ENCODE assay signal across 12 cellular contexts in the genomic region with DNA sequence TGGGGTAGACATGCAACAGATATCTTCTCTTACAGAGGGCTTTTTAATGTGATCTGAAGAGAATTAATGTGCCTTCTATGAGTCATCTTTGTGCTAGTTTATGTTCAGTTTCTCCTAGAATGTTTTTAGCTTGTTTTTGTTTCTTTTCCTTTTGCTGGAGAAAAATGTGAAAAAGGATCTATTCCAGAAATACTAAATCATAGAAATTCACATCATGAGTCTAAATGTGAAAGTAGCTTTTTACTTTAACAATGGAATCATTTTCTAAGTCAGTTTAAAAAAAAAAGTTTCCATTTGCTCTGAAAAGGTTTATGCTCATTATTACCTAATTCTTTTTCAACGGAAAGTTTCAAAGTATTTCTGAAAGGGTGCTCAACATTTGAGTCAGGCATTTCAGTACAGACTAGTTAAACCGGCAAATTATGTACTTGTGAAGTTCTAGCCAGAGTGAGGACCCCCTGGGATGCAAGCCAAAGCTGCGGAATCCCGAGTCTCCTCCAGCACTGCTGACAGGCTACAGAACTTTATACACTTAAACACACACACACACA.
DNase-seq lines count a peak whose midpoint lies in the region; ATAC-seq and TF ChIP-seq lines count a peak whose summit lies in the region.
"Had no signal": no experiment of that assay in that cellular context is flagged by ENCODE, and none has a peak within 500 bp of the region (broad histone marks: within the 10 kb centered on the region; RNA-seq: fewer than 3 reads in every experiment).

No MANE protein-coding gene starts in this region.

- H3K4me3 ChIP-seq in cardiac muscle cell = no peak overlapping the region
- H3K4me3 ChIP-seq in vagina = no peak overlapping the region
- H3K4me3 ChIP-seq: ascending aorta; BLaER1 treated with 17β-estradiol and CSF1 and Interleukin-3, amounts not matched to agents 10 nM and 100 nM had no signal

- H3K36me3 ChIP-seq in cardiac muscle cell (no peaks in the 10 kb centered on the region), vagina (no peaks in the 10 kb centered on the region)
- H3K36me3 ChIP-seq: ascending aorta; BLaER1 treated with 17β-estradiol and CSF1 and Interleukin-3, amounts not matched to agents 10 nM and 100 nM had no signal

- H3K4me3 Mint-ChIP-seq in brain = peak overlapping the region in 4 of 5 experiments; percentile 17 to 67 (median 50)
- no peak overlapping the region for H3K4me3 Mint-ChIP-seq in mesothelial cell of epicardium

- peaks cover 21% of the 10 kb centered on the region for H3K4me1 Mint-ChIP-seq in brain
- peaks cover 24% of the 10 kb centered on the region for H3K4me1 Mint-ChIP-seq in mesothelial cell of epicardium

- TF ChIP-seq CTCF in cardiac muscle cell (IDR thresholded peaks at IDR 0.05; ENCODE audit: low read depth, low read length) = no peak
- TF ChIP-seq CTCF in brain (conservative IDR thresholded peaks at IDR 0.05) = no peak
- TF ChIP-seq CTCF in mesothelial cell of epicardium (IDR thresholded peaks at IDR 0.05; ENCODE audit: unreplicated experiment) = no peak
- no peak for TF ChIP-seq CTCF in vagina (IDR thresholded peaks at IDR 0.05)

- TF ChIP-seq POLR2A in vagina (IDR thresholded peaks at IDR 0.05) = no peak

- H3K27ac Mint-ChIP-seq in brain (peak overlapping the region in 4 of 5 experiments; percentile 44 to 82 (median 57)), mesothelial cell of epicardium (peak overlapping the region; percentile 82)

- H3K36me3 Mint-ChIP-seq in brain (peaks cover 3% of the 10 kb centered on the region), mesothelial cell of epicardium (no peaks in the 10 kb centered on the region)

- peak; percentile 59 to 79 for DNase-seq in cardiac muscle cell (ENCODE audit: low read depth in 1 of 2, low spot score in 1 of 2)
- no peak for DNase-seq in left ventricle myocardium superior
- DNase-seq in mesothelial cell of epicardium (ENCODE audit: low spot score in 2 of 2, unreplicated experiment in 2 of 2) = no peak
- DNase-seq in vagina (ENCODE audit: extremely low spot score in 2 of 2) = peak in 1 of 2 donors; percentile 60
- DNase-seq in activated effector memory CD4-positive, alpha-beta T cell treated with anti-CD3 and anti-CD28 coated beads, Interleukin-2, amount 50 U/mL, for 16 hours = no peak
- DNase-seq in DMS153 treated with DMSO at 0.1 percent for 48 hours (lab: John Stamatoyannopoulos, UW; ENCODE audit: unreplicated experiment) = no peak
- DNase-seq in AML-193 (lab: John Stamatoyannopoulos, UW) = no peak
- DNase-seq: activated CD4-positive, CD25-positive, alpha-beta regulatory T cell had no signal

- intact Hi-C loops in left ventricle myocardium superior (cut with micrococcal nuclease) (no loop called here), vagina (cut with DNase I) (no loop called here)

- peaks cover 0 to 2% (median 0%) of the 10 kb centered on the region in 5 experiments for H3K9me3 Mint-ChIP-seq in brain
- no peaks in the 10 kb centered on the region for H3K9me3 Mint-ChIP-seq in mesothelial cell of epicardium

- ATAC-seq in left ventricle myocardium superior = no peak
- ATAC-seq: HepG2 had no signal

- no peaks in the 10 kb centered on the region for H3K27me3 Mint-ChIP-seq in brain
- no peaks in the 10 kb centered on the region for H3K27me3 Mint-ChIP-seq in mesothelial cell of epicardium (ENCODE audit: low read depth)

- H3K27me3 ChIP-seq in cardiac muscle cell (no peaks in the 10 kb centered on the region), vagina (no peaks in the 10 kb centered on the region)
- H3K27me3 ChIP-seq: ascending aorta; BLaER1 treated with 17β-estradiol and CSF1 and Interleukin-3, amounts not matched to agents 10 nM and 100 nM had no signal

- peaks cover 7% of the 10 kb centered on the region for H3K4me1 ChIP-seq in cardiac muscle cell (ENCODE audit: low read depth)
- H3K4me1 ChIP-seq in vagina = peaks cover 4% of the 10 kb centered on the region
- H3K4me1 ChIP-seq: ascending aorta had no signal

- H3K9me3 ChIP-seq in cardiac muscle cell (ENCODE audit: low read depth) = no peaks in the 10 kb centered on the region
- no peaks in the 10 kb centered on the region for H3K9me3 ChIP-seq in vagina
- H3K9me3 ChIP-seq: ascending aorta; BLaER1 treated with 17β-estradiol and CSF1 and Interleukin-3, amounts not matched to agents 10 nM and 100 nM had no signal

- H3K27ac ChIP-seq in cardiac muscle cell (no peak overlapping the region), vagina (peak overlapping the region; percentile 33)
- H3K27ac ChIP-seq: ascending aorta; BLaER1 treated with 17β-estradiol and CSF1 and Interleukin-3, amounts not matched to agents 10 nM and 100 nM had no signal

Comparison
In these comparisons a context has a peak if more than half of its experiments do, and no peak if none do; other contexts are left out.
1. DNase-seq: peak in cardiac muscle cell (2 of 2); none in left ventricle myocardium superior (single experiment), mesothelial cell of epicardium (0 of 2), activated effector memory CD4-positive, alpha-beta T cell treated with anti-CD3 and anti-CD28 coated beads, Interleukin-2, amount 50 U/mL, for 16 hours (single experiment), DMS153 treated with DMSO at 0.1 percent for 48 hours (single experiment) and AML-193 (0 of 2).